In the genomic region with DNA sequence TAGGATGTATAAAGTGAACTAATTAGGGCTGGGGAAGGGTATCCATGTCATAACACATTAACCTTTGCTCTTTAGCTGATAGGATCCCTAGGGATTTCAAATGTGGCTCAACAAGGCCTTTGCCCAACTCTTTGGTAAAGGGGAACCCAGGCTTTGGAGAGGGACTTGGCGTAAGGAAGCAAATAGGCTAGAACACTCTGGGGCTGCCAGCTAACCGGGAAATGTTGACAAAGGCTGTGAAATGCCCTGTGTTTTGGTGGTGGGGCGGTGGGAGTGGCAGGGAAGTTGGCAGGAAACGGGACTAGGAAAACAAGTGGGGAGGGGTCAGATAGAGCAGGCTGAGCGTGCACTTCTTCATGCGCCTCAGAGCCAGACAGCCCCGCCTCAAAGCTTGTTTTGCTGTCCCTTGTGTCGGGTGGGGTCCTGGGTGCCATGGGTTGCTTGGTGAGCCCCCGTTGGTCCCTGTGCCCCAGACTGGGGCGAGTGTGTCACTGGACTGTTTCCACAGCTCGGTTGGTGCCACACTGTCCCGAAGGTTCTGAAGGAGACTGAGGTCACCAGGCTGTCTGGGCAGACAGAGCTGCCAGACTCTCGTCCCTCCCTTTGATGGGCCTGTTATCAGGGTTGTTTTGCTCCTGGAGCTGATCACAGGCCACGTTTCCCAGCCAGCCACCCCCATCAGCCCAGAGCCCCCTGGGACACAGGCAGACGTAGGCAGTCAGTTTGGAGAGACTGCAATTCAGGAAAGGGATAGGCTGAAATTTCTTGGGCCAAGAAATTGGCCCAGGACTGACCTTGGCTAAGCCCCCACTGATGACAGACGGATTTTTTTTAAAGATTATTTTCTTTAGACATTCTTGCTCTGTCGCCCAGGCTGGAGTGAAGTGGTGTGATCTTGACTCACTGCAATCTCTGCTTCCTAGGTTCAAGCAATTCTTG, we compare ENCODE assay signal across 10 cellular contexts. TPM values are rescaled to one million over a fixed set of nuclear protein-coding genes. Genes with fewer than 3 reads are reported as not detected.
DNase-seq lines count a peak whose midpoint lies in the region; ATAC-seq and TF ChIP-seq lines count a peak whose summit lies in the region.
"Had no signal": no experiment of that assay in that cellular context is flagged by ENCODE, and none has a peak within 500 bp of the region (broad histone marks: within the 10 kb centered on the region; RNA-seq: fewer than 3 reads in every experiment).

No MANE protein-coding gene starts in this region.

- ATAC-seq in right lobe of liver (peak; percentile 65 to 81 (median 72)), HG03439 (IDR thresholded peaks at IDR 0.05; ENCODE audit: unreplicated experiment) (no peak)

- H3K9me3 Mint-ChIP-seq in CD8-positive, alpha-beta memory T cell = no peaks in the 10 kb centered on the region

- TF ChIP-seq CTCF in right lobe of liver (IDR thresholded peaks at IDR 0.05) = no peak

- H3K4me1 ChIP-seq in right lobe of liver = peaks cover 0 to 52% (median 13%) of the 10 kb centered on the region in 4 donors
- no peaks in the 10 kb centered on the region for H3K4me1 ChIP-seq in CD8-positive, alpha-beta memory T cell (ENCODE audit: insufficient read depth, low read length)

- peaks cover 5 to 24% (median 18%) of the 10 kb centered on the region in 3 donors for H3K36me3 Mint-ChIP-seq in CD8-positive, alpha-beta memory T cell

- TF ChIP-seq POLR2A in right lobe of liver (IDR thresholded peaks at IDR 0.05) = peak; percentile 66

- peaks cover 0 to 3% (median 0%) of the 10 kb centered on the region in 4 donors for H3K36me3 ChIP-seq in right lobe of liver
- no peaks in the 10 kb centered on the region for H3K36me3 ChIP-seq in CD8-positive, alpha-beta memory T cell (ENCODE audit: insufficient read depth, low read length)

- peaks cover 0 to 2% (median 0%) of the 10 kb centered on the region in 3 donors for H3K4me1 Mint-ChIP-seq in CD8-positive, alpha-beta memory T cell

- POLR2A ChIA-PET in CD8-positive, alpha-beta memory T cell (lab: Charles Lee) = no interaction called here

- CTCF ChIA-PET in CD8-positive, alpha-beta memory T cell (lab: Charles Lee) = no interaction called here

- DNase-seq in HCEC 1CT (peak; percentile 34), dermis microvascular lymphatic vessel endothelial cell (ENCODE audit: low read depth in 2 of 2) (peak; percentile 69 to 89), right lobe of liver (peak; percentile 78 to 94 (median 90)), stromal cell of bone marrow (ENCODE audit: low read depth) (peak; percentile 97), NCI-H345 (lab: John Stamatoyannopoulos, UW) (no peak), NCI-H1436 treated with DMSO at 0.1 percent for 48 hours (lab: John Stamatoyannopoulos, UW) (no peak)
- no peak for DNase-seq in CD8-positive, alpha-beta memory T cell
- DNase-seq: activated T-cell treated with anti-CD3 and anti-CD28 coated beads for 4 hours, SHP77 had no signal

- H3K9me3 ChIP-seq in right lobe of liver = no peaks in the 10 kb centered on the region
- no peaks in the 10 kb centered on the region for H3K9me3 ChIP-seq in CD8-positive, alpha-beta memory T cell (ENCODE audit: low read length)

- H3K27ac ChIP-seq in right lobe of liver = peak overlapping the region; percentile 86 to 93 (median 93)
- H3K27ac ChIP-seq in CD8-positive, alpha-beta memory T cell (ENCODE audit: low read depth, low read length) = no peak overlapping the region

- no peak overlapping the region for H3K4me3 Mint-ChIP-seq in CD8-positive, alpha-beta memory T cell

- intact Hi-C loops in right lobe of liver (cut with DNase I) = no loop called here

- 29% methylated on average over 8 of the region's 17 CpGs for whole genome bisulfite sequencing in right lobe of liver (ENCODE audit: insufficient coverage, low coverage, low lambda C conversion rate, missing lambda C conversion rate)

- H3K27me3 Mint-ChIP-seq in CD8-positive, alpha-beta memory T cell = no peaks in the 10 kb centered on the region

- H3K4me3 ChIP-seq in right lobe of liver = peak overlapping the region in 2 of 3 donors; percentile 55 to 62
- no peak overlapping the region for H3K4me3 ChIP-seq in CD8-positive, alpha-beta memory T cell (ENCODE audit: low read length)

- H3K27ac Mint-ChIP-seq in CD8-positive, alpha-beta memory T cell = peak overlapping the region in 1 of 8 donors; percentile 13

- no peaks in the 10 kb centered on the region for H3K27me3 ChIP-seq in right lobe of liver
- H3K27me3 ChIP-seq in CD8-positive, alpha-beta memory T cell (ENCODE audit: insufficient read depth, low read length, poor library complexity, severe bottlenecking) = no peaks in the 10 kb centered on the region

RNA-seq across cellular contexts. Expression of gene KCTD21, which starts 19.6 kb away (rescaled TPM):
- 3.3 and 6.4 TPM in 2 replicates for total RNA-seq in dermis microvascular lymphatic vessel endothelial cell
- total RNA-seq in right lobe of liver = 10 to 100 TPM in 5 of 6 experiments, 1 to 10 TPM in 1; 9.6 to 15.6 (median 11.9) TPM
- total RNA-seq in CD8-positive, alpha-beta memory T cell = 1 to 10 TPM; 4.6 to 4.9 TPM
- 3.3 TPM for polyA plus RNA-seq in CD8-positive, alpha-beta memory T cell

RNA-seq across cellular contexts. Expression of gene USP35, which starts 19.9 kb away (rescaled TPM):
- total RNA-seq in dermis microvascular lymphatic vessel endothelial cell (4.0 and 5.9 TPM in 2 replicates), right lobe of liver (10 to 100 TPM in 1 of 6 experiments, 1 to 10 TPM in 5; 5.3 to 10.1 (median 7.9) TPM)
- total RNA-seq in CD8-positive, alpha-beta memory T cell = 1 to 10 TPM; 4.4 TPM
- polyA plus RNA-seq in CD8-positive, alpha-beta memory T cell = 1.1 TPM

RNA-seq across cellular contexts. Expression of gene ALG8, which starts 29.4 kb away (rescaled TPM):
- total RNA-seq in dermis microvascular lymphatic vessel endothelial cell (20.9 and 24.5 TPM in 2 replicates), right lobe of liver (10 to 100 TPM; 22.0 to 38.0 (median 30.3) TPM)
- 10 to 100 TPM; 43.4 to 46.9 TPM for total RNA-seq in CD8-positive, alpha-beta memory T cell
- 48.9 TPM for polyA plus RNA-seq in CD8-positive, alpha-beta memory T cell

Comparison
In these comparisons a context has a peak if more than half of its experiments do, and no peak if none do; other contexts are left out.
1. DNase-seq: peak in HCEC 1CT (single experiment), dermis microvascular lymphatic vessel endothelial cell (2 of 2), right lobe of liver (3 of 3) and stromal cell of bone marrow (single experiment); none in CD8-positive, alpha-beta memory T cell (0 of 5), NCI-H345 (single experiment) and NCI-H1436 treated with DMSO at 0.1 percent for 48 hours (single experiment).